Comparison of ENCODE assay signal across 11 cellular contexts in genomic region chr7:151850484-151851159, GRCh38. TPM values are rescaled to one million over a fixed set of nuclear protein-coding genes. Genes with fewer than 3 reads are reported as not detected.
A peak's percentile ranks its signal among the peaks of the same experiment; 100 is the strongest.
DNase-seq lines count a peak whose midpoint lies in the region; ATAC-seq and TF ChIP-seq lines count a peak whose summit lies in the region.
"Had no signal": no experiment of that assay in that cellular context is flagged by ENCODE, and none has a peak within 500 bp of the region (broad histone marks: within the 10 kb centered on the region; RNA-seq: fewer than 3 reads in every experiment).

No MANE protein-coding gene starts in this region.

- H2BK15ac ChIP-seq in mesendoderm (replicated peaks; ENCODE audit: low read depth): no peak overlapping the region

- H3K27me3 ChIP-seq in right lobe of liver (no peaks in the 10 kb centered on the region), mesendoderm (ENCODE audit: insufficient read depth, low read length, poor library complexity) (no peaks in the 10 kb centered on the region)

- no peak overlapping the region for H2BK120ac ChIP-seq in mesendoderm (ENCODE audit: low read depth, low read length)

- H4K8ac ChIP-seq in mesendoderm (ENCODE audit: low read depth, low read length): no peak overlapping the region

- no peak overlapping the region for H3K9ac ChIP-seq in mesendoderm (ENCODE audit: low read length)

- H2BK5ac ChIP-seq in mesendoderm (ENCODE audit: low read length): no peak overlapping the region

- POLR2A ChIA-PET in activated CD4-positive, alpha-beta memory T cell treated with anti-CD3 and anti-CD28 coated beads, Interleukin-2, amount 10 ng/mL, durations not matched to agents 7 days and 5 days (lab: Charles Lee): interaction anchor here (0.8 to 2.7 kb wide), 3 partner anchors 11 to 34 kb away, joined by 3 to 13 read pairs (median 4); no protein-coding TSS in a partner anchor

- DNase-seq in activated CD4-positive, alpha-beta T cell treated with anti-CD3 and anti-CD28 coated beads, Interleukin-2, amount 10 ng/mL, durations not matched to agents 24 days and 14 days: no peak
- DNase-seq in activated CD4-positive, alpha-beta T cell treated with anti-CD3 and anti-CD28 coated beads for 4 hours: no peak
- DNase-seq in activated CD4-positive, alpha-beta memory T cell treated with anti-CD3 and anti-CD28 coated beads, Interleukin-2, amount 10 ng/mL, durations not matched to agents 7 days and 5 days: no peak
- DNase-seq in right lobe of liver: peak in 1 of 3 donors; percentile 58
- DNase-seq in NCI-H2081 treated with DMSO at 0.1 percent for 48 hours (lab: John Stamatoyannopoulos, UW): no peak
- DNase-seq in mesendoderm: no peak
- DNase-seq in superior temporal gyrus (ENCODE audit: extremely low spot score): no peak
- DNase-seq: cortex of kidney, NCI-H446 treated with DMSO at 0.1 percent for 48 hours had no signal

- H3K79me1 ChIP-seq in mesendoderm (ENCODE audit: low read length): no peaks in the 10 kb centered on the region

- H3K36me3 Mint-ChIP-seq in activated CD4-positive, alpha-beta T cell treated with anti-CD3 and anti-CD28 coated beads, Interleukin-2, amount 10 ng/mL, durations not matched to agents 24 days and 14 days (ENCODE audit: low read depth): no peaks in the 10 kb centered on the region
- no peaks in the 10 kb centered on the region for H3K36me3 Mint-ChIP-seq in activated CD4-positive, alpha-beta memory T cell treated with anti-CD3 and anti-CD28 coated beads, Interleukin-2, amount 10 ng/mL, durations not matched to agents 7 days and 5 days (ENCODE audit: low read depth)
- no peaks in the 10 kb centered on the region for H3K36me3 Mint-ChIP-seq in stimulated activated naive CD8-positive, alpha-beta T cell treated with anti-CD3 and anti-CD28 coated beads, Interleukin-15, Interleukin-2, amounts not matched to agents 100 ng/mL and 50 ng/mL, for 24 hours (ENCODE audit: low read depth)

- peak overlapping the region; percentile 59 for H3K4me3 Mint-ChIP-seq in activated CD4-positive, alpha-beta T cell treated with anti-CD3 and anti-CD28 coated beads, Interleukin-2, amount 10 ng/mL, durations not matched to agents 24 days and 14 days
- peak overlapping the region; percentile 41 for H3K4me3 Mint-ChIP-seq in activated CD4-positive, alpha-beta memory T cell treated with anti-CD3 and anti-CD28 coated beads, Interleukin-2, amount 10 ng/mL, durations not matched to agents 7 days and 5 days
- peak overlapping the region; percentile 59 for H3K4me3 Mint-ChIP-seq in stimulated activated naive CD8-positive, alpha-beta T cell treated with anti-CD3 and anti-CD28 coated beads, Interleukin-15, Interleukin-2, amounts not matched to agents 100 ng/mL and 50 ng/mL, for 24 hours

- no peak overlapping the region for H3K56ac ChIP-seq in mesendoderm (ENCODE audit: low read length)

- TF ChIP-seq CTCF in right lobe of liver (IDR thresholded peaks at IDR 0.05): no peak

- H3K4me3 ChIP-seq in right lobe of liver (no peak overlapping the region), mesendoderm (ENCODE audit: low read length) (no peak overlapping the region)
- H3K4me3 ChIP-seq: SJSA1 had no signal

- peaks cover 0 to 16% (median 5%) of the 10 kb centered on the region in 4 donors for H3K4me1 ChIP-seq in right lobe of liver
- no peaks in the 10 kb centered on the region for H3K4me1 ChIP-seq in mesendoderm (ENCODE audit: control insufficient read depth, low read depth, low read length)
- H3K4me1 ChIP-seq: SJSA1 had no signal

- H3K27me3 Mint-ChIP-seq in activated CD4-positive, alpha-beta T cell treated with anti-CD3 and anti-CD28 coated beads, Interleukin-2, amount 10 ng/mL, durations not matched to agents 24 days and 14 days: peaks cover 4% of the 10 kb centered on the region
- H3K27me3 Mint-ChIP-seq in activated CD4-positive, alpha-beta memory T cell treated with anti-CD3 and anti-CD28 coated beads, Interleukin-2, amount 10 ng/mL, durations not matched to agents 7 days and 5 days: no peaks in the 10 kb centered on the region
- no peaks in the 10 kb centered on the region for H3K27me3 Mint-ChIP-seq in stimulated activated naive CD8-positive, alpha-beta T cell treated with anti-CD3 and anti-CD28 coated beads, Interleukin-15, Interleukin-2, amounts not matched to agents 100 ng/mL and 50 ng/mL, for 24 hours

- no peak for TF ChIP-seq POLR2A in right lobe of liver (IDR thresholded peaks at IDR 0.05)

- peaks cover 11% of the 10 kb centered on the region for H3K4me1 Mint-ChIP-seq in activated CD4-positive, alpha-beta T cell treated with anti-CD3 and anti-CD28 coated beads, Interleukin-2, amount 10 ng/mL, durations not matched to agents 24 days and 14 days
- peaks cover 14% of the 10 kb centered on the region for H3K4me1 Mint-ChIP-seq in activated CD4-positive, alpha-beta memory T cell treated with anti-CD3 and anti-CD28 coated beads, Interleukin-2, amount 10 ng/mL, durations not matched to agents 7 days and 5 days
- H3K4me1 Mint-ChIP-seq in stimulated activated naive CD8-positive, alpha-beta T cell treated with anti-CD3 and anti-CD28 coated beads, Interleukin-15, Interleukin-2, amounts not matched to agents 100 ng/mL and 50 ng/mL, for 24 hours (ENCODE audit: low read depth): peaks cover 41% of the 10 kb centered on the region

- H3K4me2 ChIP-seq in mesendoderm (ENCODE audit: low read length): no peak overlapping the region

- intact Hi-C loops in activated CD4-positive, alpha-beta T cell treated with anti-CD3 and anti-CD28 coated beads, Interleukin-2, amount 10 ng/mL, durations not matched to agents 24 days and 14 days (cut with micrococcal nuclease): no loop called here
- intact Hi-C loops in right lobe of liver (cut with DNase I): no loop called here

- H3K4ac ChIP-seq in mesendoderm (ENCODE audit: low read depth, low read length): no peak overlapping the region

- H3K79me2 ChIP-seq in mesendoderm (ENCODE audit: control insufficient read depth, insufficient read depth, low read length): no peaks in the 10 kb centered on the region

- H4K5ac ChIP-seq in mesendoderm (ENCODE audit: low read length): no peak overlapping the region

- no peaks in the 10 kb centered on the region for H3K36me3 ChIP-seq in right lobe of liver
- H3K36me3 ChIP-seq in mesendoderm (ENCODE audit: control insufficient read depth, insufficient read depth, low read length): no peaks in the 10 kb centered on the region
- H3K36me3 ChIP-seq: SJSA1 had no signal

- 66% methylated on average over 7 of the region's 19 CpGs for WGBS in right lobe of liver (ENCODE audit: insufficient coverage, low coverage, low lambda C conversion rate, missing lambda C conversion rate)
- WGBS in mesendoderm (ENCODE audit: extremely low coverage, insufficient coverage, low lambda C conversion rate): no CpG with 5 or more reads among the region's 19 CpGs

- no peak for ATAC-seq in right lobe of liver

- H2AK5ac ChIP-seq in mesendoderm (ENCODE audit: low read length): no peak overlapping the region

- H3K9me3 Mint-ChIP-seq in activated CD4-positive, alpha-beta T cell treated with anti-CD3 and anti-CD28 coated beads, Interleukin-2, amount 10 ng/mL, durations not matched to agents 24 days and 14 days: no peaks in the 10 kb centered on the region
- no peaks in the 10 kb centered on the region for H3K9me3 Mint-ChIP-seq in activated CD4-positive, alpha-beta memory T cell treated with anti-CD3 and anti-CD28 coated beads, Interleukin-2, amount 10 ng/mL, durations not matched to agents 7 days and 5 days
- H3K9me3 Mint-ChIP-seq in stimulated activated naive CD8-positive, alpha-beta T cell treated with anti-CD3 and anti-CD28 coated beads, Interleukin-15, Interleukin-2, amounts not matched to agents 100 ng/mL and 50 ng/mL, for 24 hours: no peaks in the 10 kb centered on the region

- peak overlapping the region in 2 of 3 donors; percentile 52 to 67 for H3K27ac ChIP-seq in right lobe of liver
- no peak overlapping the region for H3K27ac ChIP-seq in mesendoderm (ENCODE audit: low read depth, low read length)
- H3K27ac ChIP-seq: SJSA1 had no signal

- H3K23ac ChIP-seq in mesendoderm (ENCODE audit: low read length): no peak overlapping the region

- H3K9me3 ChIP-seq in right lobe of liver: no peaks in the 10 kb centered on the region
- H3K9me3 ChIP-seq: SJSA1 had no signal

- H3K27ac Mint-ChIP-seq in activated CD4-positive, alpha-beta T cell treated with anti-CD3 and anti-CD28 coated beads, Interleukin-2, amount 10 ng/mL, durations not matched to agents 24 days and 14 days: no peak overlapping the region
- peak overlapping the region; percentile 42 for H3K27ac Mint-ChIP-seq in activated CD4-positive, alpha-beta memory T cell treated with anti-CD3 and anti-CD28 coated beads, Interleukin-2, amount 10 ng/mL, durations not matched to agents 7 days and 5 days
- H3K27ac Mint-ChIP-seq in stimulated activated naive CD8-positive, alpha-beta T cell treated with anti-CD3 and anti-CD28 coated beads, Interleukin-15, Interleukin-2, amounts not matched to agents 100 ng/mL and 50 ng/mL, for 24 hours: peak overlapping the region; percentile 92

- CTCF ChIA-PET in activated CD4-positive, alpha-beta memory T cell treated with anti-CD3 and anti-CD28 coated beads, Interleukin-2, amount 10 ng/mL, durations not matched to agents 7 days and 5 days (lab: Charles Lee): interaction anchor here (1.1 to 1.3 kb wide), 2 partner anchors 68 to 217 kb away, joined by 3 read pairs; no protein-coding TSS in a partner anchor

- no peak overlapping the region for H3K18ac ChIP-seq in mesendoderm (ENCODE audit: low read length)

RNA-seq across cellular contexts. Expression of gene PRKAG2, which starts 26.3 kb away (rescaled TPM):
- total RNA-seq in activated CD4-positive, alpha-beta T cell treated with anti-CD3 and anti-CD28 coated beads, Interleukin-2, amount 10 ng/mL, durations not matched to agents 24 days and 14 days: 14.3 and 15.5 TPM in 2 replicates
- 10 to 100 TPM; 25.4 to 33.7 TPM for total RNA-seq in activated CD4-positive, alpha-beta memory T cell treated with anti-CD3 and anti-CD28 coated beads, Interleukin-2, amount 10 ng/mL, durations not matched to agents 7 days and 5 days
- 10 to 100 TPM; 20.6 to 63.6 (median 29.5) TPM for total RNA-seq in right lobe of liver
- 12.7 TPM for polyA plus RNA-seq in mesendoderm (2013, experiment 1 of 2)
- polyA plus RNA-seq in mesendoderm (2013, experiment 2 of 2): 12.3 TPM
